39 cellular contexts compared by ENCODE assay signal in the genomic region with DNA sequence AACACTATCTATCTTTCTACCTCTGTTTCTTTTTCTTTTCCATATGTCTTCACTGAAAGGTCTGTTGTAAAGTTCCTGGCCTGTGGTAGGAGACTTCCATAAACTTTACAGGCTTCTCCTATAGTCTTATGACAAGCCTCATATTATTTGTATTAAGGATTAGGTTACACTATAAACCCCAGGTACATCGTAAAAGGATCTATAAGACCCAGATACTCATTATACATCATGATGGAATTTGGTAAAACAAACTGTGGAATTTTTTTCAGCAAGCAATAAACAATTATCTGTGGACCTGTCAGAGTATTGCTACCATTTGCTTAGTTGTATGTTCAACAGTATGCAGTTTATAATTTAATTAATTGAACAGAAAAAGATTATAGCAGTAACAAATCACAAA. TPM values are rescaled to one million over a fixed set of nuclear protein-coding genes. Genes with fewer than 3 reads are reported as not detected.
"Had no signal": no experiment of that assay in that cellular context is flagged by ENCODE, and none has a peak within 500 bp of the region (broad histone marks: within the 10 kb centered on the region; RNA-seq: fewer than 3 reads in every experiment).

No MANE protein-coding gene starts in this region.

- H3K27me3 Mint-ChIP-seq: activated CD4-positive, alpha-beta memory T cell treated with anti-CD3 and anti-CD28 coated beads, Interleukin-2, amount 10 ng/mL, durations not matched to agents 7 days and 5 days; activated CD4-positive, alpha-beta T cell treated with anti-CD3 and anti-CD28 coated beads for 36 hours; activated CD4-positive, alpha-beta T cell treated with anti-CD3 and anti-CD28 coated beads, Interleukin-2, amount 10 ng/mL, durations not matched to agents 7 days and 5 days; activated CD8-positive, alpha-beta memory T cell treated with anti-CD3 and anti-CD28 coated beads, Interleukin-2, amount 10 ng/mL, durations not matched to agents 7 days and 5 days; activated naive CD4-positive, alpha-beta T cell treated with anti-CD3 and anti-CD28 coated beads, Interleukin-2, amount 10 ng/mL, durations not matched to agents 7 days and 5 days; activated naive CD4-positive, alpha-beta T cell treated with anti-CD3 and anti-CD28 coated beads, Interleukin-2, amount 50 U/mL, for 24 hours; activated naive CD8-positive, alpha-beta T cell; activated naive CD8-positive, alpha-beta T cell treated with anti-CD3 and anti-CD28 coated beads, Interleukin-2, amount 10 ng/mL, durations not matched to agents 7 days and 5 days; activated naive CD8-positive, alpha-beta T cell treated with anti-CD3 and anti-CD28 coated beads, Interleukin-2, amount 50 U/mL, for 24 hours; activated T-cell treated with anti-CD3 and anti-CD28 coated beads, Interleukin-2, amount 50 U/mL, for 24 hours; brain; central memory CD8-positive, alpha-beta T cell had no signal

- H3K36me3 Mint-ChIP-seq: activated CD8-positive, alpha-beta memory T cell treated with anti-CD3 and anti-CD28 coated beads, Interleukin-2, amount 10 ng/mL, durations not matched to agents 7 days and 5 days; activated naive CD4-positive, alpha-beta T cell treated with anti-CD3 and anti-CD28 coated beads, Interleukin-2, amount 10 ng/mL, durations not matched to agents 7 days and 5 days; activated naive CD4-positive, alpha-beta T cell treated with anti-CD3 and anti-CD28 coated beads, Interleukin-2, amount 50 U/mL, for 24 hours; activated naive CD8-positive, alpha-beta T cell; activated naive CD8-positive, alpha-beta T cell treated with anti-CD3 and anti-CD28 coated beads, Interleukin-2, amount 10 ng/mL, durations not matched to agents 7 days and 5 days; brain; WTC11 had no signal

- H3K4me3 Mint-ChIP-seq: activated CD4-positive, alpha-beta memory T cell treated with anti-CD3 and anti-CD28 coated beads, Interleukin-2, amount 10 ng/mL, durations not matched to agents 7 days and 5 days; activated CD4-positive, alpha-beta T cell treated with anti-CD3 and anti-CD28 coated beads for 36 hours; activated CD4-positive, alpha-beta T cell treated with anti-CD3 and anti-CD28 coated beads, Interleukin-2, amount 10 ng/mL, durations not matched to agents 7 days and 5 days; activated CD8-positive, alpha-beta memory T cell treated with anti-CD3 and anti-CD28 coated beads, Interleukin-2, amount 10 ng/mL, durations not matched to agents 7 days and 5 days; activated CD8-positive, alpha-beta T cell treated with anti-CD3 and anti-CD28 coated beads, Interleukin-2, amount 10 ng/mL, durations not matched to agents 7 days and 5 days; activated naive CD4-positive, alpha-beta T cell treated with anti-CD3 and anti-CD28 coated beads, Interleukin-2, amount 10 ng/mL, durations not matched to agents 7 days and 5 days; activated naive CD4-positive, alpha-beta T cell treated with anti-CD3 and anti-CD28 coated beads, Interleukin-2, amount 50 U/mL, for 24 hours; activated naive CD8-positive, alpha-beta T cell; activated naive CD8-positive, alpha-beta T cell treated with anti-CD3 and anti-CD28 coated beads, Interleukin-2, amount 10 ng/mL, durations not matched to agents 7 days and 5 days; activated naive CD8-positive, alpha-beta T cell treated with anti-CD3 and anti-CD28 coated beads, Interleukin-2, amount 50 U/mL, for 24 hours; activated T-cell treated with anti-CD3 and anti-CD28 coated beads, Interleukin-2, amount 50 U/mL, for 24 hours; brain; central memory CD8-positive, alpha-beta T cell; T-helper 1 cell treated with Interleukin-12 subunit alpha and Interleukin-12 subunit beta and Interleukin-4 antibody, amounts not matched to agents 30 μg/mL and 1 μg/mL, for 36 hours; T-helper 2 cell treated with Interferon-gamma antibody and Interleukin-4, amounts not matched to agents 5 μg/mL and 100 μg/mL, for 36 hours; WTC11 had no signal

- H3K36me3 ChIP-seq: ascending aorta, cardiac muscle cell, WERI-Rb-1 had no signal

- H3K27ac Mint-ChIP-seq: activated CD4-positive, alpha-beta memory T cell treated with anti-CD3 and anti-CD28 coated beads, Interleukin-2, amount 10 ng/mL, durations not matched to agents 7 days and 5 days; activated CD4-positive, alpha-beta T cell treated with anti-CD3 and anti-CD28 coated beads for 36 hours; activated CD4-positive, alpha-beta T cell treated with anti-CD3 and anti-CD28 coated beads, Interleukin-2, amount 10 ng/mL, durations not matched to agents 7 days and 5 days; activated CD8-positive, alpha-beta memory T cell treated with anti-CD3 and anti-CD28 coated beads, Interleukin-2, amount 10 ng/mL, durations not matched to agents 7 days and 5 days; activated CD8-positive, alpha-beta T cell treated with anti-CD3 and anti-CD28 coated beads, Interleukin-2, amount 10 ng/mL, durations not matched to agents 7 days and 5 days; activated naive CD4-positive, alpha-beta T cell treated with anti-CD3 and anti-CD28 coated beads, Interleukin-2, amount 10 ng/mL, durations not matched to agents 7 days and 5 days; activated naive CD4-positive, alpha-beta T cell treated with anti-CD3 and anti-CD28 coated beads, Interleukin-2, amount 50 U/mL, for 24 hours; activated naive CD8-positive, alpha-beta T cell; activated naive CD8-positive, alpha-beta T cell treated with anti-CD3 and anti-CD28 coated beads, Interleukin-2, amount 10 ng/mL, durations not matched to agents 7 days and 5 days; activated naive CD8-positive, alpha-beta T cell treated with anti-CD3 and anti-CD28 coated beads, Interleukin-2, amount 50 U/mL, for 24 hours; activated T-cell treated with anti-CD3 and anti-CD28 coated beads, Interleukin-2, amount 50 U/mL, for 24 hours; activated T-helper 2 cell treated with anti-CD3 and anti-CD28 coated beads, Interferon-gamma antibody, Interleukin-2, Interleukin-4, amounts not matched to agents 10 μg/mL and 5 μg/mL and 100 μg/mL, durations not matched to agents 14 hours and 24 hours and 36 hours; brain; T-helper 1 cell treated with Interleukin-12 subunit alpha and Interleukin-12 subunit beta and Interleukin-4 antibody, amounts not matched to agents 30 μg/mL and 1 μg/mL, for 36 hours; T-helper 2 cell treated with Interferon-gamma antibody and Interleukin-4, amounts not matched to agents 5 μg/mL and 100 μg/mL, for 36 hours; WTC11 had no signal

- H3K4me3 ChIP-seq: ascending aorta, cardiac muscle cell had no signal

- DNase-seq: activated CD4-positive, alpha-beta memory T cell treated with anti-CD3 and anti-CD28 coated beads, Interleukin-2, amount 10 ng/mL, durations not matched to agents 7 days and 5 days; activated CD4-positive, alpha-beta T cell treated with anti-CD3 and anti-CD28 coated beads for 1 hour; activated CD4-positive, alpha-beta T cell treated with anti-CD3 and anti-CD28 coated beads for 36 hours; activated CD4-positive, alpha-beta T cell treated with anti-CD3 and anti-CD28 coated beads for 48 hours; activated CD4-positive, alpha-beta T cell treated with anti-CD3 and anti-CD28 coated beads, Interleukin-2, amount 10 ng/mL, durations not matched to agents 7 days and 5 days; activated CD4-positive, alpha-beta T cell treated with anti-CD3 and anti-CD28 coated beads, Interleukin-2, amount 50 U/mL, for 48 hours; activated CD4-positive, CD25-positive, alpha-beta regulatory T cell; activated CD8-positive, alpha-beta memory T cell treated with anti-CD3 and anti-CD28 coated beads for 24 hours; activated CD8-positive, alpha-beta memory T cell treated with anti-CD3 and anti-CD28 coated beads, Interleukin-2, amount 10 ng/mL, durations not matched to agents 7 days and 5 days; activated CD8-positive, alpha-beta memory T cell treated with anti-CD3 and anti-CD28 coated beads, Interleukin-2, amount 50 U/mL, for 48 hours; activated CD8-positive, alpha-beta T cell treated with anti-CD3 and anti-CD28 coated beads, Interleukin-2, amount 10 ng/mL, durations not matched to agents 7 days and 5 days; activated effector memory CD4-positive, alpha-beta T cell treated with Interleukin-2 at 50 U/mL for 16 hours; activated gamma-delta T cell; activated naive CD4-positive, alpha-beta T cell treated with anti-CD3 and anti-CD28 coated beads, Interleukin-2, amount 10 ng/mL, durations not matched to agents 7 days and 5 days; activated naive CD4-positive, alpha-beta T cell treated with Interleukin-2 at 50 U/mL for 16 hours; activated naive CD8-positive, alpha-beta T cell treated with anti-CD3 and anti-CD28 coated beads, Interleukin-2, amount 10 ng/mL, durations not matched to agents 7 days and 5 days; activated naive CD8-positive, alpha-beta T cell treated with anti-CD3 and anti-CD28 coated beads, Interleukin-2, amount 50 U/mL, for 24 hours; activated T-cell treated with anti-CD3 and anti-CD28 coated beads, Interleukin-2, amount 50 U/mL, for 24 hours; activated T-cell treated with anti-CD3 and anti-CD28 coated beads, Interleukin-2, amount 50 U/mL, for 48 hours; amygdala; anterior cingulate cortex; caudate nucleus; cerebellar nuclear complex; T-helper 2 cell; T-helper 9 cell; WERI-Rb-1 had no signal

- H3K4me1 ChIP-seq: ascending aorta had no signal

- H3K9me3 ChIP-seq: ascending aorta had no signal

- H3K4me1 Mint-ChIP-seq: activated CD4-positive, alpha-beta memory T cell treated with anti-CD3 and anti-CD28 coated beads, Interleukin-2, amount 10 ng/mL, durations not matched to agents 7 days and 5 days; activated CD4-positive, alpha-beta T cell treated with anti-CD3 and anti-CD28 coated beads for 36 hours; activated CD4-positive, alpha-beta T cell treated with anti-CD3 and anti-CD28 coated beads, Interleukin-2, amount 10 ng/mL, durations not matched to agents 7 days and 5 days; activated CD8-positive, alpha-beta memory T cell treated with anti-CD3 and anti-CD28 coated beads, Interleukin-2, amount 10 ng/mL, durations not matched to agents 7 days and 5 days; activated naive CD4-positive, alpha-beta T cell treated with anti-CD3 and anti-CD28 coated beads, Interleukin-2, amount 10 ng/mL, durations not matched to agents 7 days and 5 days; activated naive CD4-positive, alpha-beta T cell treated with anti-CD3 and anti-CD28 coated beads, Interleukin-2, amount 50 U/mL, for 24 hours; activated naive CD8-positive, alpha-beta T cell treated with anti-CD3 and anti-CD28 coated beads, Interleukin-2, amount 10 ng/mL, durations not matched to agents 7 days and 5 days; activated naive CD8-positive, alpha-beta T cell treated with anti-CD3 and anti-CD28 coated beads, Interleukin-2, amount 50 U/mL, for 24 hours; brain; central memory CD8-positive, alpha-beta T cell had no signal

- H3K9me3 Mint-ChIP-seq: activated CD4-positive, alpha-beta memory T cell treated with anti-CD3 and anti-CD28 coated beads, Interleukin-2, amount 10 ng/mL, durations not matched to agents 7 days and 5 days; activated CD4-positive, alpha-beta T cell treated with anti-CD3 and anti-CD28 coated beads, Interleukin-2, amount 10 ng/mL, durations not matched to agents 7 days and 5 days; activated naive CD4-positive, alpha-beta T cell treated with anti-CD3 and anti-CD28 coated beads, Interleukin-2, amount 10 ng/mL, durations not matched to agents 7 days and 5 days; activated naive CD4-positive, alpha-beta T cell treated with anti-CD3 and anti-CD28 coated beads, Interleukin-2, amount 50 U/mL, for 24 hours; activated naive CD8-positive, alpha-beta T cell treated with anti-CD3 and anti-CD28 coated beads, Interleukin-2, amount 10 ng/mL, durations not matched to agents 7 days and 5 days; activated naive CD8-positive, alpha-beta T cell treated with anti-CD3 and anti-CD28 coated beads, Interleukin-2, amount 50 U/mL, for 24 hours; activated T-cell treated with anti-CD3 and anti-CD28 coated beads, Interleukin-2, amount 50 U/mL, for 24 hours; activated T-helper 2 cell treated with anti-CD3 and anti-CD28 coated beads, Interferon-gamma antibody, Interleukin-2, Interleukin-4, amounts not matched to agents 10 μg/mL and 5 μg/mL and 100 μg/mL, durations not matched to agents 14 hours and 24 hours and 36 hours; brain; T-helper 1 cell treated with Interleukin-12 subunit alpha and Interleukin-12 subunit beta and Interleukin-4 antibody, amounts not matched to agents 30 μg/mL and 1 μg/mL, for 36 hours; T-helper 2 cell treated with Interferon-gamma antibody and Interleukin-4, amounts not matched to agents 5 μg/mL and 100 μg/mL, for 36 hours; WTC11 had no signal

- H3K27me3 ChIP-seq: ascending aorta, cardiac muscle cell had no signal

- ATAC-seq: activated CD4-positive, alpha-beta T cell treated with anti-CD3 and anti-CD28 coated beads for 36 hours; activated CD4-positive, CD25-positive, alpha-beta regulatory T cell treated with anti-CD3 and anti-CD28 coated beads, Interleukin-2, amount 50 U/mL, for 24 hours; activated CD8-positive, alpha-beta memory T cell treated with anti-CD3 and anti-CD28 coated beads, Interleukin-2, amount 10 ng/mL, durations not matched to agents 7 days and 5 days; activated CD8-positive, alpha-beta T cell treated with anti-CD3 and anti-CD28 coated beads, Interleukin-2, amount 10 ng/mL, durations not matched to agents 7 days and 5 days; activated naive CD8-positive, alpha-beta T cell treated with anti-CD3 and anti-CD28 coated beads, Interleukin-2, amount 50 U/mL, for 24 hours; WTC11 had no signal

- H3K27ac ChIP-seq: ascending aorta, cardiac muscle cell, WERI-Rb-1 had no signal

RNA-seq across cellular contexts. Expression of a gene that starts 55.5 kb away (rescaled TPM):
- total RNA-seq: activated CD4-positive, alpha-beta memory T cell treated with anti-CD3 and anti-CD28 coated beads, Interleukin-2, amount 10 ng/mL, durations not matched to agents 7 days and 5 days; activated CD4-positive, alpha-beta T cell treated with anti-CD3 and anti-CD28 coated beads for 36 hours; activated CD4-positive, alpha-beta T cell treated with anti-CD3 and anti-CD28 coated beads, Interleukin-2, amount 10 ng/mL, durations not matched to agents 7 days and 5 days; activated CD8-positive, alpha-beta memory T cell treated with anti-CD3 and anti-CD28 coated beads, Interleukin-2, amount 10 ng/mL, durations not matched to agents 7 days and 5 days; activated CD8-positive, alpha-beta T cell treated with anti-CD3 and anti-CD28 coated beads, Interleukin-2, amount 10 ng/mL, durations not matched to agents 7 days and 5 days; activated naive CD8-positive, alpha-beta T cell treated with anti-CD3 and anti-CD28 coated beads, Interleukin-2, amount 10 ng/mL, durations not matched to agents 7 days and 5 days; activated T-helper 2 cell treated with anti-CD3 and anti-CD28 coated beads, Interferon-gamma antibody, Interleukin-2, Interleukin-4, amounts not matched to agents 10 μg/mL and 5 μg/mL and 100 μg/mL, durations not matched to agents 14 hours and 24 hours and 36 hours; ascending aorta; bronchial epithelial cell; cardiac muscle cell; chondrocyte; WTC11 had no signal
